30 cellular contexts compared by ENCODE assay signal in the genomic region with DNA sequence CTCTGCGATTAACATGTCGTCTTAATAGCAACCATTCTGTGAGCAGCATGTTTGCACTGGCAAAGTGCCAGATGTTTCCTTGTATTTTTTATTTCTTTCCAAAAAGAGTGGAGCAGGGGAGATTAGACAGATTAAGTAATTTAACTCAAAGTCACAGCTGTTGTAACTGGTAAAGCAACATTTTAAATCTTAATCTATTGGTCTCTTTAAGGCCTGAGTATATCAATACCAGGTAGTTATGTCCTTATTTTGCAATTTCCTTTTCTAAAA. TPM values are rescaled to one million over a fixed set of nuclear protein-coding genes. Genes with fewer than 3 reads are reported as not detected.
A peak's percentile ranks its signal among the peaks of the same experiment; 100 is the strongest.
DNase-seq lines count a peak whose midpoint lies in the region; FAIRE-seq and TF ChIP-seq lines count a peak whose summit lies in the region.
"Had no signal": no experiment of that assay in that cellular context is flagged by ENCODE, and none has a peak within 500 bp of the region (broad histone marks: within the 10 kb centered on the region; RNA-seq: fewer than 3 reads in every experiment).

No MANE protein-coding gene starts in this region.

- H3K9me3 ChIP-seq in endothelial cell of umbilical vein (replicated peaks; ENCODE audit: control insufficient read depth, insufficient read depth, low read length): no peaks in the 10 kb centered on the region
- H3K9me3 ChIP-seq: breast epithelium, esophagus muscularis mucosa, psoas muscle, stomach, tibial nerve had no signal

- H3K27me3 ChIP-seq in endothelial cell of umbilical vein (ENCODE audit: control insufficient read depth in 2 of 2, insufficient read depth in 2 of 2, low read length in 2 of 2): peaks cover 0 to 2% of the 10 kb centered on the region in 2 experiments
- H3K27me3 ChIP-seq: breast epithelium, stomach, tibial nerve had no signal

- no peak overlapping the region for H3K4me3 ChIP-seq in endothelial cell of umbilical vein (replicated peaks in 1 of 3; ENCODE audit: insufficient read depth in 1 of 3, low read depth in 1 of 3, low read length in 3 of 3)
- H3K4me3 ChIP-seq: breast epithelium, coronary artery, esophagus muscularis mucosa, psoas muscle, stomach, tibial nerve had no signal

- intact Hi-C loops in endothelial cell of umbilical vein (cut with micrococcal nuclease): no loop called here
- intact Hi-C loops in Calu3 (cut with micrococcal nuclease; ENCODE audit: unreplicated experiment): no loop called here

- no peak overlapping the region for H3K27ac Mint-ChIP-seq in Calu3 (ENCODE audit: unreplicated experiment)
- H3K27ac Mint-ChIP-seq: activated CD8-positive, alpha-beta memory T cell treated with anti-CD3 and anti-CD28 coated beads, Interleukin-2, amount 10 ng/mL, durations not matched to agents 7 days and 5 days; activated naive CD4-positive, alpha-beta T cell treated with anti-CD3 and anti-CD28 coated beads, Interleukin-2, amount 10 ng/mL, durations not matched to agents 7 days and 5 days; activated T-helper 1 cell treated with anti-CD3 and anti-CD28 coated beads, Interleukin-12 subunit alpha, Interleukin-12 subunit beta, Interleukin-2, Interleukin-4 antibody, amounts not matched to agents 30 ng/mL and 10 ng/mL and 1 ng/mL, durations not matched to agents 14 hours and 24 hours and 36 hours; B cell; CD8-positive, alpha-beta memory T cell; immature natural killer cell; naive B cell had no signal

- no TSS peak for BruUV-seq in endothelial cell of umbilical vein (replicated peaks; lab: Mats Ljungman, UMichigan)
- BruUV-seq in Calu3 (replicated peaks; lab: Mats Ljungman, UMichigan): no TSS peak

- H3K9ac ChIP-seq in endothelial cell of umbilical vein (replicated peaks; ENCODE audit: extremely low read depth, insufficient read depth, low read length): no peak overlapping the region

- no peak overlapping the region for H3K4me3 Mint-ChIP-seq in Calu3 (ENCODE audit: low read depth, unreplicated experiment)
- H3K4me3 Mint-ChIP-seq: activated CD8-positive, alpha-beta memory T cell treated with anti-CD3 and anti-CD28 coated beads, Interleukin-2, amount 10 ng/mL, durations not matched to agents 7 days and 5 days; activated naive CD4-positive, alpha-beta T cell treated with anti-CD3 and anti-CD28 coated beads, Interleukin-2, amount 10 ng/mL, durations not matched to agents 7 days and 5 days; activated T-helper 1 cell treated with anti-CD3 and anti-CD28 coated beads, Interleukin-12 subunit alpha, Interleukin-12 subunit beta, Interleukin-2, Interleukin-4 antibody, amounts not matched to agents 30 ng/mL and 10 ng/mL and 1 ng/mL, durations not matched to agents 14 hours and 24 hours and 36 hours; B cell; CD8-positive, alpha-beta memory T cell; immature natural killer cell; naive B cell had no signal

- DNase-seq in NCI-H1694 treated with DMSO at 0.1 percent for 48 hours (lab: John Stamatoyannopoulos, UW) (peak; percentile 14), NCI-H1694 (lab: John Stamatoyannopoulos, UW) (no peak), NCI-H1092 treated with DMSO at 0.1 percent for 48 hours (lab: John Stamatoyannopoulos, UW) (peak; percentile 66), NCI-H69 (lab: John Stamatoyannopoulos, UW) (peak; percentile 97), endothelial cell of umbilical vein (ENCODE audit: low read depth, low spot score) (peak; percentile 46), T-helper 1 cell (no peak), Calu3 (no peak), substantia nigra (lab: John Stamatoyannopoulos, UW) (no peak)
- DNase-seq: activated CD4-positive, alpha-beta T cell treated with anti-CD3 and anti-CD28 coated beads, Interleukin-2, amount 50 U/mL, for 1 hour; activated CD8-positive, alpha-beta memory T cell treated with anti-CD3 and anti-CD28 coated beads, Interleukin-2, amount 10 ng/mL, durations not matched to agents 7 days and 5 days; activated naive CD4-positive, alpha-beta T cell treated with anti-CD3 and anti-CD28 coated beads, Interleukin-2, amount 10 ng/mL, durations not matched to agents 7 days and 5 days; amniotic stem cell; CD8-positive, alpha-beta memory T cell; hippocampal formation; immature natural killer cell; mesendoderm; naive B cell; NCI-H1048; psoas muscle; RPMI8226; stimulated activated CD8-positive, alpha-beta memory T cell treated with anti-CD3 and anti-CD28 coated beads, Interleukin-4, amount 100 ng/mL, for 48 hours; stomach had no signal

- no peaks in the 10 kb centered on the region for H3K9me1 ChIP-seq in endothelial cell of umbilical vein (replicated peaks; ENCODE audit: control insufficient read depth, extremely low read depth, insufficient read depth, low read length)

- peak overlapping the region; percentile 11 for H2AFZ ChIP-seq in endothelial cell of umbilical vein (ENCODE audit: low read depth, low read length)

- TF ChIP-seq POLR2A in endothelial cell of umbilical vein (IDR thresholded peaks at IDR 0.05; ENCODE audit: low read depth, low read length): no peak

- H3K27ac ChIP-seq in endothelial cell of umbilical vein (ENCODE audit: insufficient read depth, low read depth, low read length) (no peak overlapping the region), substantia nigra (ENCODE audit: low read depth, low read length, poor library complexity, severe bottlenecking) (no peak overlapping the region)
- H3K27ac ChIP-seq: breast epithelium, coronary artery, esophagus muscularis mucosa, psoas muscle, stomach, tibial nerve had no signal

- TF ChIP-seq CTCF in endothelial cell of umbilical vein (IDR thresholded peaks at IDR 0.05; ENCODE audit: extremely low read depth in 1 of 2, insufficient read depth in 1 of 2, low read depth in 1 of 2, low read length in 2 of 2) (no peak), Calu3 (IDR thresholded peaks at IDR 0.05; ENCODE audit: unreplicated experiment) (no peak)

- CTCF ChIA-PET in endothelial cell of umbilical vein (lab: Charles Lee) (interaction anchor here (1.1 to 1.7 kb wide), 4 partner anchors 8 to 631 kb away, joined by 3 to 8 read pairs (median 5); no protein-coding TSS in a partner anchor), Calu3 (lab: Charles Lee) (no interaction called here)

- peaks cover 6% of the 10 kb centered on the region for H3K36me3 Mint-ChIP-seq in Calu3 (ENCODE audit: insufficient read depth, unreplicated experiment)
- H3K36me3 Mint-ChIP-seq: activated CD8-positive, alpha-beta memory T cell treated with anti-CD3 and anti-CD28 coated beads, Interleukin-2, amount 10 ng/mL, durations not matched to agents 7 days and 5 days; activated naive CD4-positive, alpha-beta T cell treated with anti-CD3 and anti-CD28 coated beads, Interleukin-2, amount 10 ng/mL, durations not matched to agents 7 days and 5 days; immature natural killer cell; naive B cell had no signal

- H4K20me1 ChIP-seq in endothelial cell of umbilical vein (replicated peaks; ENCODE audit: control insufficient read depth, extremely low read depth, insufficient read depth, low read length): no peaks in the 10 kb centered on the region

- dilution Hi-C loops in endothelial cell of umbilical vein (cut with MboI; ENCODE audit: extremely low pct_ligation_motif_present, low sequenced_read_pairs): no loop called here

- peaks cover 2% of the 10 kb centered on the region for H3K4me1 ChIP-seq in endothelial cell of umbilical vein (ENCODE audit: control insufficient read depth, extremely low read depth, insufficient read depth, low read length)
- H3K4me1 ChIP-seq: breast epithelium, esophagus muscularis mucosa, psoas muscle, stomach, tibial nerve had no signal

- POLR2A ChIA-PET in endothelial cell of umbilical vein (lab: Charles Lee): no interaction called here

- no peaks in the 10 kb centered on the region for H3K36me3 ChIP-seq in endothelial cell of umbilical vein (ENCODE audit: control insufficient read depth in 2 of 2, extremely low read depth in 1 of 2, insufficient read depth in 2 of 2, low read length in 2 of 2)
- H3K36me3 ChIP-seq: breast epithelium, esophagus muscularis mucosa, stomach, tibial nerve had no signal

- H3K9me3 Mint-ChIP-seq in Calu3 (ENCODE audit: low read depth, unreplicated experiment): no peaks in the 10 kb centered on the region
- H3K9me3 Mint-ChIP-seq: activated naive CD4-positive, alpha-beta T cell treated with anti-CD3 and anti-CD28 coated beads, Interleukin-2, amount 10 ng/mL, durations not matched to agents 7 days and 5 days; activated T-helper 1 cell treated with anti-CD3 and anti-CD28 coated beads, Interleukin-12 subunit alpha, Interleukin-12 subunit beta, Interleukin-2, Interleukin-4 antibody, amounts not matched to agents 30 ng/mL and 10 ng/mL and 1 ng/mL, durations not matched to agents 14 hours and 24 hours and 36 hours; naive B cell had no signal

- no peaks in the 10 kb centered on the region for H3K4me1 Mint-ChIP-seq in Calu3 (ENCODE audit: low read depth, unreplicated experiment)

- no peak overlapping the region for H3K4me2 ChIP-seq in endothelial cell of umbilical vein (ENCODE audit: insufficient read depth, low read length)

- peak; percentile 38 for FAIRE-seq in endothelial cell of umbilical vein (lab: Jason Lieb, UNC)
- FAIRE-seq: frontal cortex, H54 had no signal

- H3K79me2 ChIP-seq in endothelial cell of umbilical vein (ENCODE audit: control insufficient read depth, insufficient read depth, low read length): no peaks in the 10 kb centered on the region

- H3K27me3 Mint-ChIP-seq in Calu3 (ENCODE audit: unreplicated experiment): no peaks in the 10 kb centered on the region
- H3K27me3 Mint-ChIP-seq: activated naive CD4-positive, alpha-beta T cell treated with anti-CD3 and anti-CD28 coated beads, Interleukin-2, amount 10 ng/mL, durations not matched to agents 7 days and 5 days had no signal

TF ChIP-seq in endothelial cell of umbilical vein, 7 proteins besides CTCF, POLR2A, EP300 and RAD21 (continues in another document):
- TF ChIP-seq MAX (IDR thresholded peaks at IDR 0.05; ENCODE audit: insufficient read depth, insufficient read length): no peak
- no peak for TF ChIP-seq POLR2AphosphoS5 (IDR thresholded peaks at IDR 0.05; ENCODE audit: insufficient read depth, low read depth, low read length)
- TF ChIP-seq JUN (IDR thresholded peaks at IDR 0.05; ENCODE audit: borderline replicate concordance, insufficient read depth, insufficient read length, low read depth): no peak
- TF ChIP-seq GATA2 (IDR thresholded peaks at IDR 0.05; ENCODE audit: insufficient read depth, insufficient read length, low read depth, low read length): no peak

RNA-seq across cellular contexts. Expression of gene ARL4A, which starts 56.9 kb away (rescaled TPM):
- total RNA-seq in endothelial cell of umbilical vein: 30.7 and 34.1 TPM in 2 replicates
- polyA plus RNA-seq in endothelial cell of umbilical vein: 28.0 and 43.2 TPM in 2 replicates
- 47.0 and 47.2 TPM in 2 replicates for polyA plus RNA-seq in endothelial cell of umbilical vein (2011; cell fraction: cytosol; rRNA removed)
- 36.1 and 43.2 TPM in 2 replicates for polyA plus RNA-seq in endothelial cell of umbilical vein (2011; cell fraction: nucleus; rRNA removed)
- 78.0 and 102 TPM in 2 replicates for polyA plus RNA-seq in endothelial cell of umbilical vein (2012)
- polyA minus RNA-seq in endothelial cell of umbilical vein: 43.3 and 45.7 TPM in 2 replicates
- 16.2 TPM for polyA minus RNA-seq in endothelial cell of umbilical vein (2011; cell fraction: cytosol; rRNA and poly(A)+ RNA removed)
- 58.6 and 65.7 TPM in 2 replicates for polyA minus RNA-seq in endothelial cell of umbilical vein (2011; cell fraction: nucleus; rRNA and poly(A)+ RNA removed)
- total RNA-seq in Calu3 (2022): 30.6 and 31.9 TPM in 2 replicates

Comparison
In these comparisons a context has a peak if more than half of its experiments do, and no peak if none do; other contexts are left out.
1. DNase-seq: peak in NCI-H1694 treated with DMSO at 0.1 percent for 48 hours (single experiment), NCI-H1092 treated with DMSO at 0.1 percent for 48 hours (single experiment), NCI-H69 (single experiment) and endothelial cell of umbilical vein (single experiment); none in NCI-H1694 (single experiment), T-helper 1 cell (0 of 5), Calu3 (single experiment) and substantia nigra (0 of 49).